Comparison of ENCODE assay signal across 25 cellular contexts in the genomic region with DNA sequence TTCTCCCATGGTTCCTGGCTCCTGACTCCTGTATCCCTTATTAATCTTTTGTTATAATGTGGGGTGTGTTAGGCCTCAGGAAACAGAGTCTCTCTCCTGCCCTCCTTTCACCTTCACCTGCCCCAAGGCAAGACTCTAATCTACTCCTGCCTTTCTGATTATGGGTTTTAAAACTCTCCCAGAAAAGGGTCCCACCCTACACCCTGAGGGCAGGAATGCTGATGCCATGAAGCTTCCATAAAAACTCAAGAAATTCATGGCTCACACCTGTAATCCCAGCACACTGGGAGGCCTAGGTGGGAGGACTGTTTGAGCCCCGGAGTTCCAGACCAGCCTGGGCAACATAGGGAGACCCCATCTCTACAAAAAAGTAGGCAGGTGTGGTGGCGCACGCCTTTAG.
"Had no signal": no experiment of that assay in that cellular context is flagged by ENCODE, and none has a peak within 500 bp of the region (broad histone marks: within the 10 kb centered on the region; RNA-seq: fewer than 3 reads in every experiment).

No MANE protein-coding gene starts in this region.

- H3K27ac Mint-ChIP-seq: dendritic cell treated with granulocyte-macrophage colony-stimulating factor and Interleukin-4, amounts not matched to agents 40 ng/mL and 50 ng/mL, for 4 days; effector memory CD8-positive, alpha-beta T cell; endodermal cell; mesothelial cell of epicardium had no signal

- H3K36me3 ChIP-seq: colonic mucosa, esophagus squamous epithelium, gastrocnemius medialis, heart right ventricle, left lung, lower lobe of right lung had no signal

- H3K4me1 ChIP-seq: colonic mucosa, esophagus squamous epithelium, gastrocnemius medialis, heart right ventricle, left lung, lower lobe of right lung had no signal

- H3K4me3 ChIP-seq: colonic mucosa, esophagus squamous epithelium, gastrocnemius medialis, heart right ventricle, left lung, lower lobe of right lung, mucosa of descending colon had no signal

- H3K9me3 Mint-ChIP-seq: dendritic cell treated with granulocyte-macrophage colony-stimulating factor and Interleukin-4, amounts not matched to agents 40 ng/mL and 50 ng/mL, for 4 days; effector memory CD8-positive, alpha-beta T cell; mesothelial cell of epicardium; naive B cell had no signal

- H3K36me3 Mint-ChIP-seq: mesothelial cell of epicardium, naive B cell had no signal

- ATAC-seq: effector memory CD8-positive, alpha-beta T cell; esophagus mucosa; gastrocnemius medialis; heart right ventricle; left cardiac atrium; left lung; left ventricle myocardium superior; lower lobe of right lung; mucosa of descending colon had no signal

- H3K27ac ChIP-seq: colonic mucosa, epithelial cell of prostate, esophagus squamous epithelium, gastrocnemius medialis, heart right ventricle, left lung, lower lobe of right lung had no signal

- H3K4me3 Mint-ChIP-seq: dendritic cell treated with granulocyte-macrophage colony-stimulating factor and Interleukin-4, amounts not matched to agents 40 ng/mL and 50 ng/mL, for 4 days; effector memory CD8-positive, alpha-beta T cell; endodermal cell; mesothelial cell of epicardium; naive B cell had no signal

- H3K27me3 Mint-ChIP-seq: effector memory CD8-positive, alpha-beta T cell had no signal

- DNase-seq: colonic mucosa; cortex of kidney; effector CD8-positive, alpha-beta T cell; effector memory CD8-positive, alpha-beta T cell; endodermal cell; erythroblast; esophagus squamous epithelium; foreskin fibroblast; foreskin melanocyte; gastrocnemius medialis; glutamatergic neuron; head of caudate nucleus; heart right ventricle; hippocampal formation; left cardiac atrium; left lung; left ventricle myocardium superior; lower lobe of right lung; mesenchymal stem cell; mucosa of descending colon; naive B cell had no signal

- H3K27me3 ChIP-seq: colonic mucosa, esophagus squamous epithelium, gastrocnemius medialis, heart right ventricle, left lung had no signal

- H3K4me1 Mint-ChIP-seq: mesothelial cell of epicardium had no signal

- H3K9me3 ChIP-seq: colonic mucosa, esophagus squamous epithelium, gastrocnemius medialis, heart right ventricle, left lung, lower lobe of right lung, mucosa of descending colon had no signal
